Comparison of ENCODE assay signal across 1 cellular context in the genomic region with DNA sequence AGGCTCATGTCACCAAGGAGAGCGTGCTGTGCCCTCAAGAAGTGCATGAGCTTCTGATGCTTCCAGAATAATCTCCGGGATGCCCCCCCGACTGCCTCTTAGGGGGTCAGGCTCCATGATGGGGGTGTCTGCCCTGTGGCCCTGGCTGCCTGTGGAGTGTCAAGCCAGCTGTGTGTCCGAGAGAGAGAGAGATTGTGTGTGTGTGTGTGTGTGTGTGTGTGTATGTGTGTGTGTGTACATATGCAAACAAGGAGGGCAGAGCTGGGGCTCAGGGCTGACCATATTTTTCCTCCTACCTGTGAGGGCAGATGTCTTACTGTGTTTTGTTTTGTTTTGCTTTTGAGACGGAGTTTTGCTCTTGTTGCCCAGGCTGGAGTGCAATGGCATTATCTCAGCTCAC.
TF ChIP-seq lines count a peak whose summit lies in the region.

No MANE protein-coding gene starts in this region.

TF ChIP-seq in GM12891, 5 proteins besides CTCF, POLR2A, EP300 and RAD21:
- TF ChIP-seq PAX5 (IDR thresholded peaks at IDR 0.05; ENCODE audit: insufficient read depth, low read length, severe bottlenecking) = no peak
- peak; percentile 94 for TF ChIP-seq POU2F2 (IDR thresholded peaks at IDR 0.05; ENCODE audit: low read depth, low read length)
